ENCODE assay signal across 10 cellular contexts in the genomic region with DNA sequence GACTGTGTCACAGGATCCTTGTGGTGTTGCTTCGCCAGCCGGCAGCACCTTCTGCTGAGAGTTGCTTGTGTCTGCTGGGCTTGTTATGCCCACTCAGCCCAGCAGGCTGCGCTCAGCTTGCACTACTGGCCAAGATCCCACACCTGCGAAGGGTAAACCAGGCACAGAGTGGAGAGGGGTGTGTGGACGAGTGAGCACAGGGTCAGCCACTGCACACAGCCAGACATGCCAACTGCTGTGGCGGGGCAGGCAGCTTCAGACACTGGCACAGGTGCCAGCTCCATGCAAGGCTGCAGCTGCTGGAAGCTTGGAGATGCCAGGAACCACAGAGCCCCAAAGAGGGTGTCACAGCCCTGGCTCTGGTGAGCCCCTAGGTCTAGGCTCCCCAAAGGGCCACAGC.
DNase-seq lines count a peak whose midpoint lies in the region; ATAC-seq and TF ChIP-seq lines count a peak whose summit lies in the region.
"Had no signal": no experiment of that assay in that cellular context is flagged by ENCODE, and none has a peak within 500 bp of the region (broad histone marks: within the 10 kb centered on the region; RNA-seq: fewer than 3 reads in every experiment).

No MANE protein-coding gene starts in this region.

- no peaks in the 10 kb centered on the region for H3K27me3 ChIP-seq in A673 (replicated peaks; ENCODE audit: insufficient read depth, low read depth, low read length, poor library complexity)
- no peaks in the 10 kb centered on the region for H3K27me3 ChIP-seq in effector memory CD4-positive, alpha-beta T cell (replicated peaks; ENCODE audit: control insufficient read depth, insufficient read depth, low read length, poor library complexity, severe bottlenecking)

- peak; percentile 46 for TF ChIP-seq CTCF in A673 (conservative IDR thresholded peaks at IDR 0.05; ENCODE audit: low read depth, low read length)

- ATAC-seq in GM19351 (IDR thresholded peaks at IDR 0.05; ENCODE audit: unreplicated experiment) (peak; percentile 63), SK-N-SH treated with all-trans-retinoic acid at 6 μM for 48 hours (0 out of 3 replicates have a peak, but pooled peaks have one; percentile 39), GM21381 (IDR thresholded peaks at IDR 0.05; ENCODE audit: unreplicated experiment) (no peak), GM21717 (IDR thresholded peaks at IDR 0.05; ENCODE audit: unreplicated experiment) (no peak)

- no peak for DNase-seq in A673 (ENCODE audit: low spot score)
- peak; percentile 9 for DNase-seq in left kidney (ENCODE audit: low read depth, low spot score)
- DNase-seq in activated naive CD4-positive, alpha-beta T cell treated with anti-CD3 and anti-CD28 coated beads for 36 hours = no peak
- DNase-seq in effector memory CD4-positive, alpha-beta T cell = no peak
- DNase-seq: CD8-positive, alpha-beta memory T cell had no signal

- POLR2A ChIA-PET in A673 (lab: Charles Lee; ENCODE audit: low non-redundant PET) = no interaction called here

- no peak overlapping the region for H3K27ac Mint-ChIP-seq in activated naive CD4-positive, alpha-beta T cell treated with anti-CD3 and anti-CD28 coated beads for 36 hours
- H3K27ac Mint-ChIP-seq: CD8-positive, alpha-beta memory T cell had no signal

- no peaks in the 10 kb centered on the region for H3K36me3 Mint-ChIP-seq in activated naive CD4-positive, alpha-beta T cell treated with anti-CD3 and anti-CD28 coated beads for 36 hours (ENCODE audit: low read depth)
- H3K36me3 Mint-ChIP-seq: CD8-positive, alpha-beta memory T cell had no signal

- BruUV-seq in A673 (replicated peaks; lab: Mats Ljungman, UMichigan) = no TSS peak

- no peaks in the 10 kb centered on the region for H3K27me3 Mint-ChIP-seq in activated naive CD4-positive, alpha-beta T cell treated with anti-CD3 and anti-CD28 coated beads for 36 hours (ENCODE audit: low read depth)
- H3K27me3 Mint-ChIP-seq: CD8-positive, alpha-beta memory T cell had no signal

- no peak overlapping the region for H3K27ac ChIP-seq in A673 (ENCODE audit: low read depth, low read length, poor library complexity, severe bottlenecking)
- H3K27ac ChIP-seq in effector memory CD4-positive, alpha-beta T cell (ENCODE audit: insufficient read depth, low read length, poor library complexity, severe bottlenecking) = no peak overlapping the region
- H3K27ac ChIP-seq: parathyroid adenoma had no signal

- no peaks in the 10 kb centered on the region for H3K4me1 ChIP-seq in A673 (ENCODE audit: insufficient read depth, low read length, poor library complexity, severe bottlenecking)
- no peaks in the 10 kb centered on the region for H3K4me1 ChIP-seq in effector memory CD4-positive, alpha-beta T cell (ENCODE audit: control insufficient read depth, insufficient read depth, low read length, poor library complexity, severe bottlenecking)
- H3K4me1 ChIP-seq: parathyroid adenoma had no signal

- H3K36me3 ChIP-seq in A673 (ENCODE audit: insufficient read depth, low read length, poor library complexity, severe bottlenecking) = no peaks in the 10 kb centered on the region
- no peaks in the 10 kb centered on the region for H3K36me3 ChIP-seq in effector memory CD4-positive, alpha-beta T cell (ENCODE audit: control insufficient read depth, insufficient read depth, low read length)

- H3K4me1 Mint-ChIP-seq in activated naive CD4-positive, alpha-beta T cell treated with anti-CD3 and anti-CD28 coated beads for 36 hours (ENCODE audit: low read depth) = no peaks in the 10 kb centered on the region
- H3K4me1 Mint-ChIP-seq: CD8-positive, alpha-beta memory T cell had no signal

- H3K9me3 ChIP-seq in A673 (ENCODE audit: low read depth, low read length, poor library complexity, severe bottlenecking) = no peaks in the 10 kb centered on the region
- no peaks in the 10 kb centered on the region for H3K9me3 ChIP-seq in effector memory CD4-positive, alpha-beta T cell (ENCODE audit: control insufficient read depth, low read length)

- CTCF ChIA-PET in A673 (lab: Charles Lee) = no interaction called here
- CTCF ChIA-PET in activated naive CD4-positive, alpha-beta T cell treated with anti-CD3 and anti-CD28 coated beads for 36 hours (lab: Charles Lee) = interaction anchor here (0.9 kb wide), 1 partner anchor 299 kb away, joined by 3 read pairs; no protein-coding TSS in a partner anchor

- H3K9me3 Mint-ChIP-seq in activated naive CD4-positive, alpha-beta T cell treated with anti-CD3 and anti-CD28 coated beads for 36 hours = no peaks in the 10 kb centered on the region
- H3K9me3 Mint-ChIP-seq: CD8-positive, alpha-beta memory T cell had no signal

- H3K4me3 ChIP-seq in A673 (ENCODE audit: low read depth, low read length, poor library complexity, severe bottlenecking) = no peak overlapping the region
- no peak overlapping the region for H3K4me3 ChIP-seq in effector memory CD4-positive, alpha-beta T cell (ENCODE audit: insufficient read depth, low read depth, low read length, poor library complexity, severe bottlenecking)

- intact Hi-C loops in A673 (cut with micrococcal nuclease; ENCODE audit: unreplicated experiment) = no loop called here
- intact Hi-C loops in activated naive CD4-positive, alpha-beta T cell treated with anti-CD3 and anti-CD28 coated beads for 36 hours (cut with micrococcal nuclease) = loop anchor here (5.0 kb wide), 1 partner anchor 131 kb away; no protein-coding TSS in a partner anchor

- no peak overlapping the region for H3K4me3 Mint-ChIP-seq in activated naive CD4-positive, alpha-beta T cell treated with anti-CD3 and anti-CD28 coated beads for 36 hours
- H3K4me3 Mint-ChIP-seq: CD8-positive, alpha-beta memory T cell had no signal

TF ChIP-seq in SK-N-SH treated with all-trans-retinoic acid at 6 μM for 48 hours, 23 proteins besides CTCF, POLR2A, EP300 and RAD21:
- TF ChIP-seq, protein P1, sequence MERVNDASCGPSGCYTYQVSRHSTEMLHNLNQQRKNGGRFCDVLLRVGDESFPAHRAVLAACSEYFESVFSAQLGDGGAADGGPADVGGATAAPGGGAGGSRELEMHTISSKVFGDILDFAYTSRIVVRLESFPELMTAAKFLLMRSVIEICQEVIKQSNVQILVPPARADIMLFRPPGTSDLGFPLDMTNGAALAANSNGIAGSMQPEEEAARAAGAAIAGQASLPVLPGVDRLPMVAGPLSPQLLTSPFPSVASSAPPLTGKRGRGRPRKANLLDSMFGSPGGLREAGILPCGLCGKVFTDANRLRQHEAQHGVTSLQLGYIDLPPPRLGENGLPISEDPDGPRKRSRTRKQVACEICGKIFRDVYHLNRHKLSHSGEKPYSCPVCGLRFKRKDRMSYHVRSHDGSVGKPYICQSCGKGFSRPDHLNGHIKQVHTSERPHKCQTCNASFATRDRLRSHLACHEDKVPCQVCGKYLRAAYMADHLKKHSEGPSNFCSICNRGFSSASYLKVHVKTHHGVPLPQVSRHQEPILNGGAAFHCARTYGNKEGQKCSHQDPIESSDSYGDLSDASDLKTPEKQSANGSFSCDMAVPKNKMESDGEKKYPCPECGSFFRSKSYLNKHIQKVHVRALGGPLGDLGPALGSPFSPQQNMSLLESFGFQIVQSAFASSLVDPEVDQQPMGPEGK (CRISPR knock-in tag; IDR thresholded peaks at IDR 0.05; ENCODE audit: borderline replicate concordance) = no peak
- TF ChIP-seq, protein P2, sequence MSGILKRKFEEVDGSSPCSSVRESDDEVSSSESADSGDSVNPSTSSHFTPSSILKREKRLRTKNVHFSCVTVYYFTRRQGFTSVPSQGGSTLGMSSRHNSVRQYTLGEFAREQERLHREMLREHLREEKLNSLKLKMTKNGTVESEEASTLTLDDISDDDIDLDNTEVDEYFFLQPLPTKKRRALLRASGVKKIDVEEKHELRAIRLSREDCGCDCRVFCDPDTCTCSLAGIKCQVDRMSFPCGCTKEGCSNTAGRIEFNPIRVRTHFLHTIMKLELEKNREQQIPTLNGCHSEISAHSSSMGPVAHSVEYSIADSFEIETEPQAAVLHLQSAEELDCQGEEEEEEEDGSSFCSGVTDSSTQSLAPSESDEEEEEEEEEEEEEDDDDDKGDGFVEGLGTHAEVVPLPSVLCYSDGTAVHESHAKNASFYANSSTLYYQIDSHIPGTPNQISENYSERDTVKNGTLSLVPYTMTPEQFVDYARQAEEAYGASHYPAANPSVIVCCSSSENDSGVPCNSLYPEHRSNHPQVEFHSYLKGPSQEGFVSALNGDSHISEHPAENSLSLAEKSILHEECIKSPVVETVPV (CRISPR knock-in tag; IDR thresholded peaks at IDR 0.05) = no peak
- TF ChIP-seq TOX (CRISPR knock-in tag; IDR thresholded peaks at IDR 0.05; ENCODE audit: borderline replicate concordance) = no peak
- TF ChIP-seq, protein P3, sequence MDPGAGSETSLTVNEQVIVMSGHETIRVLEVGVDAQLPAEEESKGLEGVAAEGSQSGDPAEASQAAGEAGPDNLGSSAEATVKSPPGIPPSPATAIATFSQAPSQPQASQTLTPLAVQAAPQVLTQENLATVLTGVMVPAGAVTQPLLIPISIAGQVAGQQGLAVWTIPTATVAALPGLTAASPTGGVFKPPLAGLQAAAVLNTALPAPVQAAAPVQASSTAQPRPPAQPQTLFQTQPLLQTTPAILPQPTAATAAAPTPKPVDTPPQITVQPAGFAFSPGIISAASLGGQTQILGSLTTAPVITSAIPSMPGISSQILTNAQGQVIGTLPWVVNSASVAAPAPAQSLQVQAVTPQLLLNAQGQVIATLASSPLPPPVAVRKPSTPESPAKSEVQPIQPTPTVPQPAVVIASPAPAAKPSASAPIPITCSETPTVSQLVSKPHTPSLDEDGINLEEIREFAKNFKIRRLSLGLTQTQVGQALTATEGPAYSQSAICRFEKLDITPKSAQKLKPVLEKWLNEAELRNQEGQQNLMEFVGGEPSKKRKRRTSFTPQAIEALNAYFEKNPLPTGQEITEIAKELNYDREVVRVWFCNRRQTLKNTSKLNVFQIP (CRISPR knock-in tag; IDR thresholded peaks at IDR 0.05; ENCODE audit: borderline replicate concordance, low read depth) = no peak
- no peak for TF ChIP-seq OSR1 (CRISPR knock-in tag; IDR thresholded peaks at IDR 0.05)
- no peak for TF ChIP-seq ISL1 (CRISPR knock-in tag; IDR thresholded peaks at IDR 0.05)
- TF ChIP-seq ZC3H10 (CRISPR knock-in tag; IDR thresholded peaks at IDR 0.05) = no peak
TF ChIP-seq in SK-N-SH treated with all-trans-retinoic acid at 6 μM for 48 hours: peak in this region for 0.

Comparison
In these comparisons a context has a peak if more than half of its experiments do, and no peak if none do; other contexts are left out.
1. ATAC-seq: peak in GM19351 (single experiment) and SK-N-SH treated with all-trans-retinoic acid at 6 μM for 48 hours (single experiment); none in GM21381 (single experiment) and GM21717 (single experiment).